ENCODE assay signal across 19 cellular contexts in the genomic region with DNA sequence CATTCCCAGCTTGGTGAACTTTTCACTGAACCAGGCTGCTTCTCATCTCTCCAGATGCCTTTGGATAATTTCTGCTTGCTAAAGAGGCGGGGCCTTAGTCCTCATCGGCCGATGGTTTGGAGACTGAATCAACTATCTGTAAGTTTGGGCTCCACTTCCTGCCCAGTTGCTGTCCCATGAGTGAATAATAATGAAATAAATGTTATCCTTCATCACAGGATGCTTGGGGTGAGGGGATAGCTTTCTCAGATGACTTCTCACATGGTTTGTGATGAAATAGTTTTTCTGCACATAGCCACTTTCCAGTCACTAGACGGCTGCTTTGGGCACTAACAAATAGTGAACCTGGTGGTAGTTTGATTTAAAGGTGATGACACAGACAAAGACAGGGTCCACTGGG.
DNase-seq lines count a peak whose midpoint lies in the region; FAIRE-seq and TF ChIP-seq lines count a peak whose summit lies in the region.
"Had no signal": no experiment of that assay in that cellular context is flagged by ENCODE, and none has a peak within 500 bp of the region (broad histone marks: within the 10 kb centered on the region; RNA-seq: fewer than 3 reads in every experiment).

No MANE protein-coding gene starts in this region.

- peaks cover 1% of the 10 kb centered on the region for H3K9me3 Mint-ChIP-seq in activated naive CD8-positive, alpha-beta T cell treated with anti-CD3 and anti-CD28 coated beads for 36 hours
- no peaks in the 10 kb centered on the region for H3K9me3 Mint-ChIP-seq in glutamatergic neuron (ENCODE audit: unreplicated experiment)

- H3K4me3 Mint-ChIP-seq in activated naive CD8-positive, alpha-beta T cell treated with anti-CD3 and anti-CD28 coated beads for 36 hours = no peak overlapping the region
- no peak overlapping the region for H3K4me3 Mint-ChIP-seq in glutamatergic neuron (ENCODE audit: unreplicated experiment)
- H3K4me3 Mint-ChIP-seq: activated naive CD4-positive, alpha-beta T cell treated with anti-CD3 and anti-CD28 coated beads, Interleukin-2, amount 50 U/mL, for 24 hours; IgD-negative memory B cell; stimulated activated naive CD8-positive, alpha-beta T cell treated with anti-CD3 and anti-CD28 coated beads, Interleukin-15, Interleukin-2, amounts not matched to agents 100 ng/mL and 50 ng/mL, for 24 hours; T-helper 2 cell treated with Interferon-gamma antibody and Interleukin-4, amounts not matched to agents 5 μg/mL and 100 μg/mL, for 36 hours had no signal

- no peaks in the 10 kb centered on the region for H3K4me1 Mint-ChIP-seq in activated naive CD8-positive, alpha-beta T cell treated with anti-CD3 and anti-CD28 coated beads for 36 hours
- no peaks in the 10 kb centered on the region for H3K4me1 Mint-ChIP-seq in glutamatergic neuron (ENCODE audit: low read depth, unreplicated experiment)

- peak; percentile 68 for DNase-seq in EL
- peak; percentile 100 for DNase-seq in SK-MEL-5 (ENCODE audit: low read depth, low spot score)
- peak; percentile 52 for DNase-seq in fibroblast of peridontal ligament (ENCODE audit: extremely low read depth)
- DNase-seq in stromal cell of bone marrow (ENCODE audit: low read depth) = peak; percentile 61
- no peak for DNase-seq in urothelium cell line (ENCODE audit: low spot score)
- no peak for DNase-seq in activated naive CD8-positive, alpha-beta T cell treated with anti-CD3 and anti-CD28 coated beads for 36 hours
- DNase-seq in glutamatergic neuron = no peak
- DNase-seq: activated CD4-positive, alpha-beta T cell treated with anti-CD3 and anti-CD28 coated beads, Interleukin-2, amount 50 U/mL, for 48 hours; activated CD8-positive, alpha-beta memory T cell treated with anti-CD3 and anti-CD28 coated beads, Interleukin-2, amount 50 U/mL, for 4 hours; islet precursor cell; NCI-H1105 treated with DMSO at 0.1 percent for 48 hours; NCI-H2029; NCI-H748 treated with DMSO at 0.1 percent for 48 hours; right cardiac atrium had no signal

- in situ Hi-C loops in SK-MEL-5 (cut with HindIII; ENCODE audit: low pct_unique_long_range_greater_than_20kb, low sequenced_read_pairs) = no loop called here

- no peak for TF ChIP-seq CTCF in glutamatergic neuron (IDR thresholded peaks at IDR 0.05; ENCODE audit: partially characterized antibody, unreplicated experiment)

- no peak overlapping the region for H3K27ac Mint-ChIP-seq in activated naive CD8-positive, alpha-beta T cell treated with anti-CD3 and anti-CD28 coated beads for 36 hours
- no peak overlapping the region for H3K27ac Mint-ChIP-seq in glutamatergic neuron (ENCODE audit: unreplicated experiment)
- H3K27ac Mint-ChIP-seq: activated naive CD4-positive, alpha-beta T cell treated with anti-CD3 and anti-CD28 coated beads, Interleukin-2, amount 50 U/mL, for 24 hours; IgD-negative memory B cell; stimulated activated naive CD8-positive, alpha-beta T cell treated with anti-CD3 and anti-CD28 coated beads, Interleukin-15, Interleukin-2, amounts not matched to agents 100 ng/mL and 50 ng/mL, for 24 hours; T-helper 2 cell treated with Interferon-gamma antibody and Interleukin-4, amounts not matched to agents 5 μg/mL and 100 μg/mL, for 36 hours had no signal

- no peak for FAIRE-seq in urothelium cell line (lab: Jason Lieb, UNC)
- FAIRE-seq: GM19239 had no signal

- peaks cover 3% of the 10 kb centered on the region for H3K36me3 Mint-ChIP-seq in activated naive CD8-positive, alpha-beta T cell treated with anti-CD3 and anti-CD28 coated beads for 36 hours
- no peaks in the 10 kb centered on the region for H3K36me3 Mint-ChIP-seq in glutamatergic neuron (ENCODE audit: unreplicated experiment)
- H3K36me3 Mint-ChIP-seq: activated naive CD4-positive, alpha-beta T cell treated with anti-CD3 and anti-CD28 coated beads, Interleukin-2, amount 50 U/mL, for 24 hours; IgD-negative memory B cell had no signal

- no peaks in the 10 kb centered on the region for H3K27me3 Mint-ChIP-seq in activated naive CD8-positive, alpha-beta T cell treated with anti-CD3 and anti-CD28 coated beads for 36 hours
- no peaks in the 10 kb centered on the region for H3K27me3 Mint-ChIP-seq in glutamatergic neuron (ENCODE audit: unreplicated experiment)
- H3K27me3 Mint-ChIP-seq: activated naive CD4-positive, alpha-beta T cell treated with anti-CD3 and anti-CD28 coated beads, Interleukin-2, amount 50 U/mL, for 24 hours; IgD-negative memory B cell had no signal

Comparison
In these comparisons a context has a peak if more than half of its experiments do, and no peak if none do; other contexts are left out.
1. DNase-seq: peak in EL (single experiment), SK-MEL-5 (single experiment), fibroblast of peridontal ligament (single experiment) and stromal cell of bone marrow (single experiment); none in urothelium cell line (single experiment), activated naive CD8-positive, alpha-beta T cell treated with anti-CD3 and anti-CD28 coated beads for 36 hours (single experiment) and glutamatergic neuron (single experiment).